In genomic region chr10:110410329-110411046, GRCh38 we compare ENCODE assay signal across 8 cellular contexts.
DNase-seq lines count a peak whose midpoint lies in the region; TF ChIP-seq lines count a peak whose summit lies in the region.

No MANE protein-coding gene starts in this region.

- H3K79me2 ChIP-seq in mammary epithelial cell (ENCODE audit: insufficient read depth, low read length) = no peaks in the 10 kb centered on the region

- H3K9me3 ChIP-seq in mammary epithelial cell (replicated peaks; ENCODE audit: insufficient read depth, low read length) (no peaks in the 10 kb centered on the region), mesodermal cell (ENCODE audit: control insufficient read depth, low read length) (no peaks in the 10 kb centered on the region), vagina (no peaks in the 10 kb centered on the region)

- H4K20me1 ChIP-seq in mammary epithelial cell (ENCODE audit: insufficient read depth, low read length) = no peaks in the 10 kb centered on the region

- peak overlapping the region; percentile 22 for H3K4me2 ChIP-seq in mammary epithelial cell (ENCODE audit: insufficient read depth, low read depth, low read length)

- no peak for TF ChIP-seq POLR2A in vagina (IDR thresholded peaks at IDR 0.05)

- DNase-seq in AG08396 (ENCODE audit: low spot score) = peak; percentile 87
- peak; percentile 99 for DNase-seq in HT1080 (ENCODE audit: low read depth)
- DNase-seq in mammary epithelial cell = peak; percentile 97
- no peak for DNase-seq in COR-L47 (lab: John Stamatoyannopoulos, UW)
- no peak for DNase-seq in vagina (ENCODE audit: extremely low spot score in 2 of 2)
- DNase-seq in activated CD4-positive, alpha-beta T cell treated with anti-CD3 and anti-CD28 coated beads, Interleukin-2, amount 50 U/mL, for 1 hour = no peak
- no peak for DNase-seq in NCI-H1436 treated with DMSO at 0.1 percent for 48 hours (lab: John Stamatoyannopoulos, UW)

- no peak for TF ChIP-seq CTCF in mammary epithelial cell (conservative IDR thresholded peaks at IDR 0.05 in 1 of 2, IDR thresholded peaks at IDR 0.05 in 1 of 2; ENCODE audit: extremely low read depth in 1 of 2, insufficient read depth in 1 of 2, low read depth in 1 of 2, low read length in 2 of 2)
- no peak for TF ChIP-seq CTCF in vagina (IDR thresholded peaks at IDR 0.05)

- no peaks in the 10 kb centered on the region for H3K27me3 ChIP-seq in mammary epithelial cell (ENCODE audit: insufficient read depth, low read length)
- H3K27me3 ChIP-seq in vagina = no peaks in the 10 kb centered on the region

- H2AFZ ChIP-seq in mammary epithelial cell (ENCODE audit: low read depth, low read length) = peak overlapping the region; percentile 17

- H3K4me3 ChIP-seq in mammary epithelial cell (replicated peaks in 1 of 3; ENCODE audit: insufficient read depth in 1 of 3, low read depth in 2 of 3, low read length in 3 of 3) (no peak overlapping the region), mesodermal cell (ENCODE audit: extremely low read depth, insufficient read depth, low read length, poor library complexity, severe bottlenecking) (no peak overlapping the region), vagina (no peak overlapping the region)

- 46% methylated on average over 4 of the region's 11 CpGs for WGBS in mammary epithelial cell (ENCODE audit: low coverage, missing lambda C conversion rate)
- 79 to 88% methylated on average over 7 to 9 of the region's 11 CpGs for WGBS in mesodermal cell (ENCODE audit: insufficient coverage in 2 of 2), 2 experiments

- CTCF ChIA-PET in mammary epithelial cell (lab: Charles Lee; ENCODE audit: low non-redundant PET) = no interaction called here

- intact Hi-C loops in mammary epithelial cell (cut with micrococcal nuclease) = loop anchor here (1.0 to 2.0 kb wide), 4 partner anchors 11 to 87 kb away; partner anchors contain the start of gene DUSP5
- intact Hi-C loops in vagina (cut with DNase I) = no loop called here

- BruUV-seq in mammary epithelial cell (replicated peaks; lab: Mats Ljungman, UMichigan) = no TSS peak

- H3K27ac ChIP-seq in mammary epithelial cell (ENCODE audit: insufficient read depth, low read depth, low read length) (peak overlapping the region; percentile 87), mesodermal cell (ENCODE audit: low read depth, low read length, severe bottlenecking) (peak overlapping the region; percentile 72), vagina (no peak overlapping the region)

- dilution Hi-C loops in mammary epithelial cell (cut with HindIII; ENCODE audit: low sequenced_read_pairs) = loop anchor here (5.0 to 10.0 kb wide), 4 partner anchors 37 to 86 kb away; no protein-coding TSS in a partner anchor

- H3K4me1 ChIP-seq in mammary epithelial cell (ENCODE audit: insufficient read depth, low read length) (peaks cover 73% of the 10 kb centered on the region), mesodermal cell (ENCODE audit: control insufficient read depth, insufficient read depth, low read length, poor library complexity, severe bottlenecking) (peaks cover 67% of the 10 kb centered on the region), vagina (peaks cover 16% of the 10 kb centered on the region)

- in situ Hi-C loops in mammary epithelial cell (cut with MboI; ENCODE audit: low sequenced_read_pairs in 2 of 2) = loop anchor here in 1 of 2 donors (5.0 kb wide), 1 partner anchor 87 kb away; the partner anchor contains the start of gene DUSP5

- H3K36me3 ChIP-seq in mammary epithelial cell (ENCODE audit: insufficient read depth, low read length) = no peaks in the 10 kb centered on the region
- H3K36me3 ChIP-seq in mesodermal cell (ENCODE audit: control insufficient read depth, insufficient read depth, low read length) = no peaks in the 10 kb centered on the region
- H3K36me3 ChIP-seq in vagina = no peaks in the 10 kb centered on the region

- peak overlapping the region; percentile 58 for H3K9ac ChIP-seq in mammary epithelial cell (ENCODE audit: insufficient read depth, low read length)

Comparison
In these comparisons a context has a peak if more than half of its experiments do, and no peak if none do; other contexts are left out.
1. DNase-seq: peak in AG08396 (single experiment), HT1080 (single experiment) and mammary epithelial cell (single experiment); none in COR-L47 (single experiment), vagina (0 of 2), activated CD4-positive, alpha-beta T cell treated with anti-CD3 and anti-CD28 coated beads, Interleukin-2, amount 50 U/mL, for 1 hour (single experiment) and NCI-H1436 treated with DMSO at 0.1 percent for 48 hours (single experiment).